ENCODE assay signal across 23 cellular contexts in genomic region chr18:8431036-8431435, GRCh38.
"Had no signal": no experiment of that assay in that cellular context is flagged by ENCODE, and none has a peak within 500 bp of the region (broad histone marks: within the 10 kb centered on the region; RNA-seq: fewer than 3 reads in every experiment).

No MANE protein-coding gene starts in this region.

- H3K36me3 ChIP-seq: left lung, lower lobe of right lung, right lobe of liver, tibial nerve, upper lobe of left lung had no signal

- H3K9ac ChIP-seq: parathyroid adenoma had no signal

- H3K4me1 ChIP-seq: left lung, lower lobe of right lung, parathyroid adenoma, psoas muscle, right lobe of liver, tibial nerve, upper lobe of left lung had no signal

- ATAC-seq: left cardiac atrium; left lung; lower lobe of right lung; naive thymus-derived CD8-positive, alpha-beta T cell; psoas muscle; right lobe of liver; stimulated activated memory B cell treated with anti-CD40 and anti-IgM and Interleukin-4, amounts not matched to agents 10 μg/mL and 1 μg/mL and 100 μg/mL, for 72 hours; stimulated activated naive CD8-positive, alpha-beta T cell treated with anti-CD3 and anti-CD28 coated beads, Interleukin-15, amount 100 ng/mL, for 72 hours had no signal

- H3K27me3 ChIP-seq: left lung, right lobe of liver, tibial nerve, upper lobe of left lung had no signal

- H3K4me2 ChIP-seq: smooth muscle cell had no signal

- DNase-seq: hippocampal formation; kidney glomerular epithelial cell; left cardiac atrium; left lung; lower lobe of right lung; mammary epithelial cell; mesenchymal stem cell; naive thymus-derived CD8-positive, alpha-beta T cell; nucleus accumbens; psoas muscle; right lobe of liver; stimulated activated CD4-positive, alpha-beta T cell treated with anti-CD3 and anti-CD28 coated beads, Interleukin-1b, Interleukin-23, amount 100 ng/mL, for 48 hours; stimulated activated CD4-positive, alpha-beta T cell treated with anti-CD3 and anti-CD28 coated beads, Interleukin-2, amount 100 ng/mL, for 48 hours; stimulated activated CD4-positive, alpha-beta T cell treated with anti-CD3 and anti-CD28 coated beads, Interleukin-4, amount 100 ng/mL, for 4 hours; stimulated activated CD8-positive, alpha-beta memory T cell treated with anti-CD3 and anti-CD28 coated beads, Interleukin-4, amount 100 ng/mL, for 48 hours; stimulated activated naive CD4-positive, alpha-beta T cell treated with Interleukin-2 at 50 U/mL for 16 hours; stimulated activated naive CD8-positive, alpha-beta T cell treated with anti-CD3 and anti-CD28 coated beads, Interleukin-15, amount 100 ng/mL, for 72 hours; substantia nigra; upper lobe of left lung had no signal

- H3K27ac ChIP-seq: left lung, lower lobe of right lung, parathyroid adenoma, psoas muscle, right lobe of liver, tibial nerve, upper lobe of left lung had no signal

- H3K79me2 ChIP-seq: parathyroid adenoma had no signal

- H3K4me3 ChIP-seq: left lung, lower lobe of right lung, psoas muscle, right lobe of liver, smooth muscle cell, tibial nerve, upper lobe of left lung had no signal

- H3K9me3 ChIP-seq: left lung, lower lobe of right lung, psoas muscle, right lobe of liver, tibial nerve, upper lobe of left lung had no signal

- H2AFZ ChIP-seq: parathyroid adenoma had no signal
